28 cellular contexts compared by ENCODE assay signal in genomic region chrX:129161108-129161507, GRCh38.
"Had no signal": no experiment of that assay in that cellular context is flagged by ENCODE, and none has a peak within 500 bp of the region (broad histone marks: within the 10 kb centered on the region; RNA-seq: fewer than 3 reads in every experiment).

No MANE protein-coding gene starts in this region.

- DNase-seq: activated CD4-positive, alpha-beta T cell treated with anti-CD3 and anti-CD28 coated beads, Interleukin-2, amount 50 U/mL, for 4 hours; activated CD8-positive, alpha-beta memory T cell treated with anti-CD3 and anti-CD28 coated beads, Interleukin-2, amount 50 U/mL, for 48 hours; activated naive CD4-positive, alpha-beta T cell; activated T-cell treated with anti-CD3 and anti-CD28 coated beads, Interleukin-2, amount 50 U/mL, for 4 hours; adrenal gland; brain microvascular endothelial cell; caudate nucleus; effector CD8-positive, alpha-beta T cell; glutamatergic neuron; left ventricle myocardium superior; mammary epithelial cell; midbrain; natural killer cell; ovary; psoas muscle; stimulated activated CD4-positive, alpha-beta T cell treated with anti-CD3 and anti-CD28 coated beads, Interleukin-4, amount 100 ng/mL, for 24 hours; stimulated activated naive CD8-positive, alpha-beta T cell treated with anti-CD3 and anti-CD28 coated beads, Interleukin-15, Interleukin-2, amounts not matched to agents 100 U/mL and 50 U/mL, for 24 hours; T-helper 9 cell; upper lobe of right lung had no signal

- H3K27ac ChIP-seq: adrenal gland, ascending aorta, brain microvascular endothelial cell, hepatocyte, neutrophil, ovary, psoas muscle, right atrium auricular region, upper lobe of right lung had no signal

- H3K9me3 ChIP-seq: adrenal gland, ascending aorta, neutrophil, ovary, upper lobe of right lung had no signal

- H2AFZ ChIP-seq: hepatocyte had no signal

- H3K4me2 ChIP-seq: hepatocyte had no signal

- H3K4me3 Mint-ChIP-seq: activated naive CD8-positive, alpha-beta T cell; activated T-cell treated with anti-CD3 and anti-CD28 coated beads, Interleukin-2, amount 50 U/mL, for 4 hours; dendritic cell treated with granulocyte-macrophage colony-stimulating factor and Interleukin-4, amounts not matched to agents 40 ng/mL and 50 ng/mL, for 4 days; natural killer cell had no signal

- H3K36me3 Mint-ChIP-seq: activated naive CD8-positive, alpha-beta T cell; natural killer cell had no signal

- H3K4me1 ChIP-seq: adrenal gland, ascending aorta, psoas muscle, right atrium auricular region, upper lobe of right lung had no signal

- H3K9me3 Mint-ChIP-seq: activated T-cell treated with anti-CD3 and anti-CD28 coated beads, Interleukin-2, amount 50 U/mL, for 4 hours; activated T-helper 2 cell treated with anti-CD3 and anti-CD28 coated beads, Interferon-gamma antibody, Interleukin-2, Interleukin-4, amounts not matched to agents 10 μg/mL and 5 μg/mL and 100 μg/mL, durations not matched to agents 14 hours and 24 hours and 36 hours; dendritic cell treated with granulocyte-macrophage colony-stimulating factor and Interleukin-4, amounts not matched to agents 40 ng/mL and 50 ng/mL, for 4 days had no signal

- FAIRE-seq: frontal cortex, islet of Langerhans had no signal

- H3K4me1 Mint-ChIP-seq: natural killer cell had no signal

- H3K27me3 ChIP-seq: adrenal gland, ascending aorta, brain microvascular endothelial cell, hepatocyte, neutrophil, ovary, upper lobe of right lung had no signal

- H3K79me2 ChIP-seq: hepatocyte had no signal

- H3K36me3 ChIP-seq: adrenal gland, ascending aorta, brain microvascular endothelial cell, neutrophil, ovary, right atrium auricular region, upper lobe of right lung had no signal

- H3K4me3 ChIP-seq: adrenal gland, ascending aorta, hepatocyte, ovary, psoas muscle, right atrium auricular region, upper lobe of right lung had no signal

- H3K27me3 Mint-ChIP-seq: activated naive CD8-positive, alpha-beta T cell; dendritic cell treated with granulocyte-macrophage colony-stimulating factor and Interleukin-4, amounts not matched to agents 40 ng/mL and 50 ng/mL, for 4 days had no signal

- H3K27ac Mint-ChIP-seq: activated naive CD8-positive, alpha-beta T cell; activated T-helper 2 cell treated with anti-CD3 and anti-CD28 coated beads, Interferon-gamma antibody, Interleukin-2, Interleukin-4, amounts not matched to agents 10 μg/mL and 5 μg/mL and 100 μg/mL, durations not matched to agents 14 hours and 24 hours and 36 hours; dendritic cell treated with granulocyte-macrophage colony-stimulating factor and Interleukin-4, amounts not matched to agents 40 ng/mL and 50 ng/mL, for 4 days; natural killer cell had no signal
